In the genomic region with DNA sequence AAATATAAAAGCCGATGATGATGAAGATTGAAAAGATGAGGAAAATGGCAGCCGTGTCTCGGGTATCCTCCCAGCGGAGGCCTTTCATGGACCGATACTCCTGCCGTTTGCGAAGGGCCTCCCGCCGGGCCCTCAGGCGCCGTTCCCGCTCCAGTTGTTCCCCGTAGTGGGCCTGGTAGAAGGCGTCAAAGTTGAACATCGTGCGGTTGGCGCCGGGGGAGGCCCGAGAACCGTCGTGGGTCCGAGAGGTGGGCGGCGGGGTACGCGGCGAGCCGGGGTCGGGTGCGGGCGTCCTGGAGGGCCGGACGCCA, we compare ENCODE assay signal across 8 cellular contexts. TPM values are rescaled to one million over a fixed set of nuclear protein-coding genes. Genes with fewer than 3 reads are reported as not detected.
DNase-seq lines count a peak whose midpoint lies in the region; ATAC-seq and TF ChIP-seq lines count a peak whose summit lies in the region.

No MANE protein-coding gene starts in this region.

- peaks cover 10% of the 10 kb centered on the region for H3K4me1 ChIP-seq in HAP-1
- H3K4me1 ChIP-seq in thyroid gland, result peaks cover 39 to 49% of the 10 kb centered on the region in 2 donors

- no peak for TF ChIP-seq POLR2A in thyroid gland (IDR thresholded peaks at IDR 0.05)

- POLR2A ChIA-PET in AG04450 (lab: Yijun Ruan, JAX), result interaction anchor here (0.5 kb wide), 1 partner anchor 15 kb away, joined by 3 read pairs; no protein-coding TSS in a partner anchor
- POLR2A ChIA-PET in HEK293T (lab: Yijun Ruan, JAX), result no interaction called here

- DNase-seq in AG04450 (ENCODE audit: low read depth, low spot score) (no peak), HAP-1 (ENCODE audit: low spot score in 2 of 2) (no peak), left kidney (ENCODE audit: low read depth, low spot score) (peak; percentile 34), thyroid gland (no peak), HEK293T (ENCODE audit: extremely low spot score) (no peak), kidney tubule cell (ENCODE audit: low spot score) (no peak), DMS79 (lab: John Stamatoyannopoulos, UW) (no peak)
- DNase-seq in activated naive CD8-positive, alpha-beta T cell treated with anti-CD3 and anti-CD28 coated beads, Interleukin-2, amount 50 U/mL, for 24 hours, result no peak

- H3K4me1 Mint-ChIP-seq in activated naive CD8-positive, alpha-beta T cell treated with anti-CD3 and anti-CD28 coated beads, Interleukin-2, amount 50 U/mL, for 24 hours, result peaks cover 50% of the 10 kb centered on the region

- no peak for ATAC-seq in activated naive CD8-positive, alpha-beta T cell treated with anti-CD3 and anti-CD28 coated beads, Interleukin-2, amount 50 U/mL, for 24 hours

- intact Hi-C loops in thyroid gland (cut with DNase I), result no loop called here

- H3K36me3 Mint-ChIP-seq in activated naive CD8-positive, alpha-beta T cell treated with anti-CD3 and anti-CD28 coated beads, Interleukin-2, amount 50 U/mL, for 24 hours (ENCODE audit: low read depth), result peaks cover 37% of the 10 kb centered on the region

- peaks cover 28% of the 10 kb centered on the region for H3K36me3 ChIP-seq in HAP-1 (replicated peaks)
- peaks cover 0 to 4% of the 10 kb centered on the region in 2 donors for H3K36me3 ChIP-seq in thyroid gland

- peak overlapping the region; percentile 90 for H3K27ac Mint-ChIP-seq in activated naive CD8-positive, alpha-beta T cell treated with anti-CD3 and anti-CD28 coated beads, Interleukin-2, amount 50 U/mL, for 24 hours

- no peak for TF ChIP-seq CTCF in AG04450 (IDR thresholded peaks at IDR 0.05; ENCODE audit: low read depth, low read length)
- no peak for TF ChIP-seq CTCF in thyroid gland (IDR thresholded peaks at IDR 0.05)

- H3K9me3 Mint-ChIP-seq in activated naive CD8-positive, alpha-beta T cell treated with anti-CD3 and anti-CD28 coated beads, Interleukin-2, amount 50 U/mL, for 24 hours, result no peaks in the 10 kb centered on the region

- in situ Hi-C loops in HAP-1 (cut with MboI; ENCODE audit: low sequenced_read_pairs), result no loop called here

- H3K4me3 ChIP-seq in AG04450 (ENCODE audit: low read depth, low read length) (peak overlapping the region; percentile 89), HAP-1 (peak overlapping the region; percentile 99), thyroid gland (replicated peaks in 1 of 3) (peak overlapping the region; percentile 78 to 95 (median 83))

- CTCF ChIA-PET in AG04450 (lab: Charles Lee), result interaction anchor here (0.8 kb wide), 1 partner anchor 15 kb away, joined by 3 read pairs; no protein-coding TSS in a partner anchor
- CTCF ChIA-PET in HEK293T (lab: Yijun Ruan, JAX), result no interaction called here

- H3K27ac ChIP-seq in AG04450 (ENCODE audit: low read depth, low read length) (peak overlapping the region; percentile 22), thyroid gland (peak overlapping the region; percentile 62 to 84 (median 83))

- H3K4me3 Mint-ChIP-seq in activated naive CD8-positive, alpha-beta T cell treated with anti-CD3 and anti-CD28 coated beads, Interleukin-2, amount 50 U/mL, for 24 hours, result peak overlapping the region; percentile 96

- H3K27me3 ChIP-seq in AG04450 (ENCODE audit: control insufficient read depth, insufficient read depth, low read length) (no peaks in the 10 kb centered on the region), HAP-1 (ENCODE audit: low read depth) (no peaks in the 10 kb centered on the region), thyroid gland (no peaks in the 10 kb centered on the region)

- no peaks in the 10 kb centered on the region for H3K27me3 Mint-ChIP-seq in activated naive CD8-positive, alpha-beta T cell treated with anti-CD3 and anti-CD28 coated beads, Interleukin-2, amount 50 U/mL, for 24 hours

- H3K9me3 ChIP-seq in AG04450 (ENCODE audit: control insufficient read depth, insufficient read depth, low read length) (no peaks in the 10 kb centered on the region; the same call in 1 of the 2 replicates), HAP-1 (no peaks in the 10 kb centered on the region), thyroid gland (no peaks in the 10 kb centered on the region)

- WGBS in thyroid gland, 2 donors, result 0 to 1% methylated on average over 6 to 28 of the region's 33 CpGs

TF ChIP-seq in HEK293T, 16 proteins besides CTCF, POLR2A, EP300 and RAD21:
- no peak for TF ChIP-seq BHLHE40 (IDR thresholded peaks at IDR 0.05; ENCODE audit: borderline replicate concordance)
- no peak for TF ChIP-seq LEF1 (IDR thresholded peaks at IDR 0.05; ENCODE audit: borderline replicate concordance)
- no peak for TF ChIP-seq ZNF384 (IDR thresholded peaks at IDR 0.05)
- no peak for TF ChIP-seq FOXK2 (IDR thresholded peaks at IDR 0.05)
- no peak for TF ChIP-seq ELF4 (IDR thresholded peaks at IDR 0.05)
- no peak for TF ChIP-seq TARDBP (IDR thresholded peaks at IDR 0.05)
- no peak for TF ChIP-seq SP1 (IDR thresholded peaks at IDR 0.05)
- TF ChIP-seq L3MBTL2 (conservative IDR thresholded peaks at IDR 0.05), result no peak
- TF ChIP-seq, protein P1, sequence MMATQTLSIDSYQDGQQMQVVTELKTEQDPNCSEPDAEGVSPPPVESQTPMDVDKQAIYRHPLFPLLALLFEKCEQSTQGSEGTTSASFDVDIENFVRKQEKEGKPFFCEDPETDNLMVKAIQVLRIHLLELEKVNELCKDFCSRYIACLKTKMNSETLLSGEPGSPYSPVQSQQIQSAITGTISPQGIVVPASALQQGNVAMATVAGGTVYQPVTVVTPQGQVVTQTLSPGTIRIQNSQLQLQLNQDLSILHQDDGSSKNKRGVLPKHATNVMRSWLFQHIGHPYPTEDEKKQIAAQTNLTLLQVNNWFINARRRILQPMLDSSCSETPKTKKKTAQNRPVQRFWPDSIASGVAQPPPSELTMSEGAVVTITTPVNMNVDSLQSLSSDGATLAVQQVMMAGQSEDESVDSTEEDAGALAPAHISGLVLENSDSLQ (IDR thresholded peaks at IDR 0.05), result no peak
- no peak for TF ChIP-seq HDGF (IDR thresholded peaks at IDR 0.05; ENCODE audit: borderline replicate concordance)
- TF ChIP-seq CTBP1 (IDR thresholded peaks at IDR 0.05; ENCODE audit: borderline replicate concordance), result no peak
- TF ChIP-seq FOXM1 (IDR thresholded peaks at IDR 0.05; ENCODE audit: borderline replicate concordance), result no peak
- no peak for TF ChIP-seq ARNT (IDR thresholded peaks at IDR 0.05)
- no peak for TF ChIP-seq FOXA1 (IDR thresholded peaks at IDR 0.05)
- no peak for TF ChIP-seq SUZ12 (IDR thresholded peaks at IDR 0.05)
- TF ChIP-seq NFRKB (IDR thresholded peaks at IDR 0.05), result no peak

RNA-seq across cellular contexts. Expression of a gene that starts 0.6 kb away (rescaled TPM):
- 5.9 and 6.4 TPM in 2 replicates for polyA plus RNA-seq in AG04450 (2011; rRNA removed)
- polyA minus RNA-seq in AG04450 (2011; rRNA and poly(A)+ RNA removed), result 3.3 and 4.5 TPM in 2 replicates
- 10 to 100 TPM in 3 of 4 donors, 1 to 10 TPM in 1; 9.0 to 19.1 (median 14.8) TPM for total RNA-seq in thyroid gland

RNA-seq across cellular contexts. Expression of a gene that starts 0.7 kb away (rescaled TPM):
- polyA plus RNA-seq in AG04450 (2011; rRNA removed), result 48.6 and 49.5 TPM in 2 replicates
- 23.2 and 26.1 TPM in 2 replicates for polyA minus RNA-seq in AG04450 (2011; rRNA and poly(A)+ RNA removed)
- total RNA-seq in thyroid gland, result 10 to 100 TPM; 58.3 to 78.0 (median 64.9) TPM

RNA-seq across cellular contexts. Expression of a gene that starts 15.1 kb away (rescaled TPM):
- 1.8 and 3.7 TPM in 2 replicates for polyA plus RNA-seq in AG04450 (2011; rRNA removed)
- polyA minus RNA-seq in AG04450 (2011; rRNA and poly(A)+ RNA removed), result 1.6 and 3.1 TPM in 2 replicates
- total RNA-seq in thyroid gland, result 1 to 10 TPM; 3.9 to 5.6 (median 4.7) TPM

RNA-seq across cellular contexts. Expression of a gene that starts 36.8 kb away (rescaled TPM):
- 12.9 and 13.7 TPM in 2 replicates for polyA plus RNA-seq in AG04450 (2011; rRNA removed)
- 11.3 and 14.6 TPM in 2 replicates for polyA minus RNA-seq in AG04450 (2011; rRNA and poly(A)+ RNA removed)
- total RNA-seq in thyroid gland, result 1 to 10 TPM; 4.4 to 9.5 (median 7.2) TPM

RNA-seq across cellular contexts. Expression of a gene that starts 55.9 kb away (rescaled TPM):
- polyA plus RNA-seq in AG04450 (2011; rRNA removed), result 5.1 and 7.5 TPM in 2 replicates
- 4.8 and 7.2 TPM in 2 replicates for polyA minus RNA-seq in AG04450 (2011; rRNA and poly(A)+ RNA removed)
- total RNA-seq in thyroid gland, result 10 to 100 TPM; 39.5 to 75.8 (median 67.1) TPM
